Comparison of ENCODE assay signal across 28 cellular contexts in the genomic region with DNA sequence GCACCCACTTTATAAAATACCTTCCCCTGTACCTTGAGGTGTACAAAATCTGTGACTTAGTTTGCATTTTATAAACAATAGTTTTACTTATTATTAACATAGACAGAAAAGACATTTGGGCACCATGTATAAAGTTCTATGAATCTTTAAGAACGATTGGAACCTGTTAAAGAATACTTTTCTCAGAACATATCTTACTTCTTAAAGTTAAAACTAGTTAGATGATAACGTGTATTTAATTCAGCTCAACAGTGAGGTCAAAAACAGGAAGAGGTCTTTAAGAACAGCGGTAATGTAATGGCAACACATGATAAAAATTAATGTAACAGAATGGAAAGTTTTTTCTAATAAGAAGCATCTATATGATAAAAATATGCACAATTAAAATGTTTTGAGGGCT. TPM values are rescaled to one million over a fixed set of nuclear protein-coding genes. Genes with fewer than 3 reads are reported as not detected.
DNase-seq lines count a peak whose midpoint lies in the region; ATAC-seq, FAIRE-seq and TF ChIP-seq lines count a peak whose summit lies in the region.
"Had no signal": no experiment of that assay in that cellular context is flagged by ENCODE, and none has a peak within 500 bp of the region (broad histone marks: within the 10 kb centered on the region; RNA-seq: fewer than 3 reads in every experiment).

No MANE protein-coding gene starts in this region.

- FAIRE-seq in GM12892 (lab: Jason Lieb, UNC), result peak; percentile 53
- FAIRE-seq: HTR-8/SVneo had no signal

- H3K9me3 Mint-ChIP-seq in T-helper 1 cell treated with Interleukin-12 subunit alpha and Interleukin-12 subunit beta and Interleukin-4 antibody, amounts not matched to agents 30 μg/mL and 1 μg/mL, for 36 hours, result peaks cover 10% of the 10 kb centered on the region
- H3K9me3 Mint-ChIP-seq in activated T-helper 17 cell treated with anti-CD3 and anti-CD28 coated beads, Interleukin-2, amount 50 U/mL, for 72 hours, result no peaks in the 10 kb centered on the region
- H3K9me3 Mint-ChIP-seq in naive thymus-derived CD8-positive, alpha-beta T cell, result no peaks in the 10 kb centered on the region

- H3K4me3 Mint-ChIP-seq in T-helper 1 cell treated with Interleukin-12 subunit alpha and Interleukin-12 subunit beta and Interleukin-4 antibody, amounts not matched to agents 30 μg/mL and 1 μg/mL, for 36 hours, result peak overlapping the region; percentile 58
- peak overlapping the region; percentile 46 for H3K4me3 Mint-ChIP-seq in activated T-helper 17 cell treated with anti-CD3 and anti-CD28 coated beads, Interleukin-2, amount 50 U/mL, for 72 hours
- H3K4me3 Mint-ChIP-seq in naive thymus-derived CD8-positive, alpha-beta T cell, result peak overlapping the region in 4 of 10 donors; percentile 9 to 36 (median 27)

- ATAC-seq in activated T-helper 17 cell treated with anti-CD3 and anti-CD28 coated beads, Interleukin-2, amount 50 U/mL, for 72 hours (replicated peaks), result no peak
- ATAC-seq in naive thymus-derived CD8-positive, alpha-beta T cell, result no peak
- ATAC-seq: left lung, sciatic nerve, SK-N-SH treated with all-trans-retinoic acid at 6 μM for 48 hours had no signal

- H3K4me1 Mint-ChIP-seq in T-helper 1 cell treated with Interleukin-12 subunit alpha and Interleukin-12 subunit beta and Interleukin-4 antibody, amounts not matched to agents 30 μg/mL and 1 μg/mL, for 36 hours (ENCODE audit: low read depth), result peaks cover 72% of the 10 kb centered on the region
- H3K4me1 Mint-ChIP-seq in activated T-helper 17 cell treated with anti-CD3 and anti-CD28 coated beads, Interleukin-2, amount 50 U/mL, for 72 hours, result peaks cover 36% of the 10 kb centered on the region
- H3K4me1 Mint-ChIP-seq in naive thymus-derived CD8-positive, alpha-beta T cell, result peaks cover 14 to 59% (median 50%) of the 10 kb centered on the region in 4 donors

- H3K27ac Mint-ChIP-seq in T-helper 1 cell treated with Interleukin-12 subunit alpha and Interleukin-12 subunit beta and Interleukin-4 antibody, amounts not matched to agents 30 μg/mL and 1 μg/mL, for 36 hours, result peak overlapping the region; percentile 85
- H3K27ac Mint-ChIP-seq in activated T-helper 17 cell treated with anti-CD3 and anti-CD28 coated beads, Interleukin-2, amount 50 U/mL, for 72 hours, result peak overlapping the region; percentile 58
- H3K27ac Mint-ChIP-seq in naive thymus-derived CD8-positive, alpha-beta T cell, result peak overlapping the region in 7 of 10 donors; percentile 34 to 93 (median 64)

- peaks cover 16% of the 10 kb centered on the region for H3K36me3 Mint-ChIP-seq in T-helper 1 cell treated with Interleukin-12 subunit alpha and Interleukin-12 subunit beta and Interleukin-4 antibody, amounts not matched to agents 30 μg/mL and 1 μg/mL, for 36 hours (ENCODE audit: low read depth)
- H3K36me3 Mint-ChIP-seq in activated T-helper 17 cell treated with anti-CD3 and anti-CD28 coated beads, Interleukin-2, amount 50 U/mL, for 72 hours (ENCODE audit: low read depth), result no peaks in the 10 kb centered on the region
- no peaks in the 10 kb centered on the region for H3K36me3 Mint-ChIP-seq in naive thymus-derived CD8-positive, alpha-beta T cell

- DNase-seq in T-helper 1 cell (no peak), GM12892 (ENCODE audit: insufficient read length) (no peak), KG1 (lab: John Stamatoyannopoulos, UW) (no peak), GDM1 (lab: John Stamatoyannopoulos, UW) (no peak), NCI-H1092 treated with DMSO at 0.1 percent for 48 hours (lab: John Stamatoyannopoulos, UW) (no peak)
- DNase-seq in naive thymus-derived CD8-positive, alpha-beta T cell, result no peak
- DNase-seq: activated gamma-delta T cell, amniotic stem cell, brain microvascular endothelial cell, H7, KBM-7, left lung, mesendoderm, MM.1S, NCI-H1436, NCI-H446 treated with DMSO at 0.1 percent for 48 hours, NCI-H82, stomach, thyroid gland had no signal

- POLR2A ChIA-PET in naive thymus-derived CD8-positive, alpha-beta T cell (lab: Charles Lee), result interaction anchor here (1.0 kb wide), 1 partner anchor 45 kb away, joined by 3 read pairs; no protein-coding TSS in a partner anchor

- no peaks in the 10 kb centered on the region for H3K27me3 Mint-ChIP-seq in T-helper 1 cell treated with Interleukin-12 subunit alpha and Interleukin-12 subunit beta and Interleukin-4 antibody, amounts not matched to agents 30 μg/mL and 1 μg/mL, for 36 hours (ENCODE audit: low read depth)
- no peaks in the 10 kb centered on the region for H3K27me3 Mint-ChIP-seq in activated T-helper 17 cell treated with anti-CD3 and anti-CD28 coated beads, Interleukin-2, amount 50 U/mL, for 72 hours
- H3K27me3 Mint-ChIP-seq in naive thymus-derived CD8-positive, alpha-beta T cell, result peaks cover 0 to 2% (median 0%) of the 10 kb centered on the region in 5 donors

- no peak for TF ChIP-seq POLR2A in GM12892 (IDR thresholded peaks at IDR 0.05; ENCODE audit: low read depth, low read length)

RNA-seq across cellular contexts. Expression of a gene that starts 25.0 kb away (rescaled TPM):
- polyA plus RNA-seq in GM12892 (2012; ENCODE audit: missing spikeins), result 91.8 TPM
- total RNA-seq in activated T-helper 17 cell treated with anti-CD3 and anti-CD28 coated beads, Interleukin-2, amount 50 U/mL, for 72 hours, result 10 to 100 TPM; 64.2 to 75.9 TPM
- total RNA-seq in naive thymus-derived CD8-positive, alpha-beta T cell, result 10 to 100 TPM; 24.5 to 27.1 TPM
- 1 to 10 TPM; 2.4 to 3.4 (median 2.6) TPM for polyA plus RNA-seq in naive thymus-derived CD8-positive, alpha-beta T cell

RNA-seq across cellular contexts. Expression of a gene that starts 36.6 kb away (rescaled TPM):
- polyA plus RNA-seq in GM12892 (2012; ENCODE audit: missing spikeins), result 124 TPM
- total RNA-seq in activated T-helper 17 cell treated with anti-CD3 and anti-CD28 coated beads, Interleukin-2, amount 50 U/mL, for 72 hours, result 10 to 100 TPM; 24.0 to 52.1 TPM
- total RNA-seq in naive thymus-derived CD8-positive, alpha-beta T cell, result 10 to 100 TPM in 1 of 2 experiments, 1 to 10 TPM in 1; 9.1 to 10.8 TPM
- 1 to 10 TPM in 1 of 3 donors, under 1 TPM in 2; 0.41 to 2.0 (median 0.48) TPM for polyA plus RNA-seq in naive thymus-derived CD8-positive, alpha-beta T cell
- total RNA-seq: chondrocyte, glomerular endothelial cell, H7, myocyte, prostate gland, stomach, thyroid gland had no signal

RNA-seq across cellular contexts. Expression of a gene that starts 45.7 kb away (rescaled TPM):
- polyA plus RNA-seq in GM12892 (2012; ENCODE audit: missing spikeins), result 98.8 TPM
- total RNA-seq in activated T-helper 17 cell treated with anti-CD3 and anti-CD28 coated beads, Interleukin-2, amount 50 U/mL, for 72 hours, result 100 to 1,000 TPM; 300 to 381 TPM
- total RNA-seq in naive thymus-derived CD8-positive, alpha-beta T cell, result 100 to 1,000 TPM; 159 to 176 TPM
- 10 to 100 TPM; 41.9 to 78.4 (median 49.1) TPM for polyA plus RNA-seq in naive thymus-derived CD8-positive, alpha-beta T cell
